ENCODE assay signal across 19 cellular contexts in genomic region chr11:19972637-19973036, GRCh38.
"Had no signal": no experiment of that assay in that cellular context is flagged by ENCODE, and none has a peak within 500 bp of the region (broad histone marks: within the 10 kb centered on the region; RNA-seq: fewer than 3 reads in every experiment).

No MANE protein-coding gene starts in this region.

- ATAC-seq: activated naive CD8-positive, alpha-beta T cell treated with anti-CD3 and anti-CD28 coated beads, Interleukin-2, amount 50 U/mL, for 24 hours; body of pancreas; stimulated activated naive CD8-positive, alpha-beta T cell treated with anti-CD3 and anti-CD28 coated beads, Interleukin-15, Interleukin-2, amounts not matched to agents 100 U/mL and 50 U/mL, for 24 hours had no signal

- H3K4me1 ChIP-seq: prostate gland had no signal

- DNase-seq: activated CD4-positive, alpha-beta memory T cell treated with anti-CD3 and anti-CD28 coated beads, Interleukin-2, amount 10 ng/mL, durations not matched to agents 7 days and 5 days; activated CD4-positive, alpha-beta T cell treated with anti-CD3 and anti-CD28 coated beads for 48 hours; activated gamma-delta T cell; activated naive CD4-positive, alpha-beta T cell treated with anti-CD3 and anti-CD28 coated beads, Interleukin-2, amount 50 U/mL, for 16 hours; activated naive CD8-positive, alpha-beta T cell treated with anti-CD3 and anti-CD28 coated beads, Interleukin-2, amount 50 U/mL, for 24 hours; anterior cingulate cortex; body of pancreas; caudate nucleus; effector CD4-positive, alpha-beta T cell; stimulated activated CD4-positive, alpha-beta T cell treated with anti-CD3 and anti-CD28 coated beads, Interleukin-12 subunit alpha, Interleukin-12 subunit beta, amount 100 ng/mL, for 4 hours; stimulated activated CD4-positive, alpha-beta T cell treated with anti-CD3 and anti-CD28 coated beads, Interleukin-4, amount 100 ng/mL, for 4 hours; stimulated activated naive CD8-positive, alpha-beta T cell treated with anti-CD3 and anti-CD28 coated beads, Interleukin-15, Interleukin-2, amounts not matched to agents 100 U/mL and 50 U/mL, for 24 hours; T1000; thyroid gland had no signal

- H3K4me3 ChIP-seq: body of pancreas, prostate gland, thyroid gland had no signal

- H3K9me3 Mint-ChIP-seq: activated CD4-positive, alpha-beta memory T cell treated with anti-CD3 and anti-CD28 coated beads, Interleukin-2, amount 10 ng/mL, durations not matched to agents 7 days and 5 days; dendritic cell treated with granulocyte-macrophage colony-stimulating factor and Interleukin-4, amounts not matched to agents 40 ng/mL and 50 ng/mL, for 4 days; memory B cell; T-helper 1 cell treated with Interleukin-12 subunit alpha and Interleukin-12 subunit beta and Interleukin-4 antibody, amounts not matched to agents 30 μg/mL and 1 μg/mL, for 36 hours had no signal

- H3K36me3 Mint-ChIP-seq: memory B cell had no signal

- H3K27ac ChIP-seq: body of pancreas, prostate gland, thyroid gland had no signal

- H3K27ac Mint-ChIP-seq: activated CD4-positive, alpha-beta memory T cell treated with anti-CD3 and anti-CD28 coated beads, Interleukin-2, amount 10 ng/mL, durations not matched to agents 7 days and 5 days; activated naive CD8-positive, alpha-beta T cell treated with anti-CD3 and anti-CD28 coated beads, Interleukin-2, amount 50 U/mL, for 24 hours; dendritic cell treated with granulocyte-macrophage colony-stimulating factor and Interleukin-4, amounts not matched to agents 40 ng/mL and 50 ng/mL, for 4 days; memory B cell; T-helper 1 cell treated with Interleukin-12 subunit alpha and Interleukin-12 subunit beta and Interleukin-4 antibody, amounts not matched to agents 30 μg/mL and 1 μg/mL, for 36 hours had no signal

- H3K9me3 ChIP-seq: body of pancreas, prostate gland, thyroid gland had no signal

- H3K4me3 Mint-ChIP-seq: activated CD4-positive, alpha-beta memory T cell treated with anti-CD3 and anti-CD28 coated beads, Interleukin-2, amount 10 ng/mL, durations not matched to agents 7 days and 5 days; activated naive CD8-positive, alpha-beta T cell treated with anti-CD3 and anti-CD28 coated beads, Interleukin-2, amount 50 U/mL, for 24 hours; dendritic cell treated with granulocyte-macrophage colony-stimulating factor and Interleukin-4, amounts not matched to agents 40 ng/mL and 50 ng/mL, for 4 days; memory B cell; T-helper 1 cell treated with Interleukin-12 subunit alpha and Interleukin-12 subunit beta and Interleukin-4 antibody, amounts not matched to agents 30 μg/mL and 1 μg/mL, for 36 hours had no signal

- H3K27me3 ChIP-seq: body of pancreas, thyroid gland had no signal

- H3K27me3 Mint-ChIP-seq: dendritic cell treated with granulocyte-macrophage colony-stimulating factor and Interleukin-4, amounts not matched to agents 40 ng/mL and 50 ng/mL, for 4 days had no signal

- H3K36me3 ChIP-seq: prostate gland, thyroid gland had no signal

- FAIRE-seq: endometrium had no signal
